In the genomic region with DNA sequence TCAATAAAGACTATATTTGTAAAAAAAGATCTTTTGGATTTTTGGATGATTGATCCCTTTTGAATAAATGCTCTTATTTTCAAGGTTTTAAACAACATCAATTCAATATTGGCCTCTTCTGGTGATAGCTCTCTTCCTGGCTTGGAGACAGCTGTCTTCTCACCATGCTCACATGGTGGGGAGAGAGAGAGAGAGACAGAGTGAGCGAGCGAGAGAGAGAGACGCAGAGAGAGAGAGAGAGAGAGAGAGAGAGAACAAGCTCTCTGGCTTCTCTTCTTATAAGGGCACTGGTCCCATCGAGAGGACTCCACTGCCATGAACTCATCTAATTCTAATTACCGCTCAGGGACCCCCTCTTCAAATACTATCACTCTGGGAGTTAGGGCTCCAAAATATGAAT, we compare ENCODE assay signal across 27 cellular contexts.
"Had no signal": no experiment of that assay in that cellular context is flagged by ENCODE, and none has a peak within 500 bp of the region (broad histone marks: within the 10 kb centered on the region; RNA-seq: fewer than 3 reads in every experiment).

No MANE protein-coding gene starts in this region.

- H3K27me3 ChIP-seq: esophagus muscularis mucosa, foreskin keratinocyte, gastroesophageal sphincter, heart right ventricle, neural progenitor cell, right atrium auricular region, suprapubic skin, vagina had no signal

- H3K36me3 ChIP-seq: esophagus muscularis mucosa, gastroesophageal sphincter, heart right ventricle, lower lobe of right lung, neural progenitor cell, prostate gland, right atrium auricular region, suprapubic skin, vagina had no signal

- H3K9me3 Mint-ChIP-seq: natural killer cell treated with Interleukin-12 subunit alpha and Interleukin-12 subunit beta and Interleukin-15 and Interleukin-18, amount 100 ng/mL, for 72 hours had no signal

- H3K4me3 ChIP-seq: coronary artery, esophagus muscularis mucosa, gastroesophageal sphincter, heart right ventricle, lower lobe of right lung, neural progenitor cell, prostate gland, right atrium auricular region, suprapubic skin, vagina had no signal

- H3K27ac Mint-ChIP-seq: naive B cell; natural killer cell treated with Interleukin-12 subunit alpha and Interleukin-12 subunit beta and Interleukin-15 and Interleukin-18, amount 100 ng/mL, for 72 hours; neural progenitor cell; stimulated activated naive CD8-positive, alpha-beta T cell treated with anti-CD3 and anti-CD28 coated beads, Interleukin-15, amount 100 ng/mL, for 72 hours had no signal

- H2AFZ ChIP-seq: neural progenitor cell had no signal

- H3K9me3 ChIP-seq: esophagus muscularis mucosa, gastroesophageal sphincter, lower lobe of right lung, prostate gland, right atrium auricular region, suprapubic skin, vagina had no signal

- H3K4me3 Mint-ChIP-seq: naive B cell; natural killer cell treated with Interleukin-12 subunit alpha and Interleukin-12 subunit beta and Interleukin-15 and Interleukin-18, amount 100 ng/mL, for 72 hours; neural progenitor cell; stimulated activated naive CD8-positive, alpha-beta T cell treated with anti-CD3 and anti-CD28 coated beads, Interleukin-15, amount 100 ng/mL, for 72 hours had no signal

- H3K27me3 Mint-ChIP-seq: natural killer cell treated with Interleukin-12 subunit alpha and Interleukin-12 subunit beta and Interleukin-15 and Interleukin-18, amount 100 ng/mL, for 72 hours had no signal

- DNase-seq: dermis blood vessel endothelial cell; effector memory CD4-positive, alpha-beta T cell; foreskin keratinocyte; heart right ventricle; hippocampal formation; kidney glomerular epithelial cell; left colon; left ventricle myocardium superior; lower lobe of right lung; naive B cell; nucleus accumbens; small intestine; stimulated activated CD4-positive, alpha-beta T cell treated with anti-CD3 and anti-CD28 coated beads, Interleukin-15, amount 100 ng/mL, for 24 hours; stimulated activated CD4-positive, alpha-beta T cell treated with anti-CD3 and anti-CD28 coated beads, Interleukin-4, amount 100 ng/mL, for 1 hour; stimulated activated CD8-positive, alpha-beta memory T cell treated with anti-CD3 and anti-CD28 coated beads, Interleukin-4, amount 100 ng/mL, for 48 hours; stimulated activated naive CD4-positive, alpha-beta T cell; stimulated activated naive CD8-positive, alpha-beta T cell treated with anti-CD3 and anti-CD28 coated beads, Interleukin-15, amount 100 ng/mL, for 72 hours; trophoblast cell had no signal

- H3K4me1 ChIP-seq: esophagus muscularis mucosa, foreskin keratinocyte, gastroesophageal sphincter, lower lobe of right lung, neural progenitor cell, prostate gland, right atrium auricular region, suprapubic skin, vagina had no signal

- H3K27ac ChIP-seq: coronary artery, esophagus muscularis mucosa, foreskin keratinocyte, gastroesophageal sphincter, heart right ventricle, lower lobe of right lung, neural progenitor cell, prostate gland, right atrium auricular region, suprapubic skin, vagina had no signal

- H3K36me3 Mint-ChIP-seq: naive B cell; natural killer cell treated with Interleukin-12 subunit alpha and Interleukin-12 subunit beta and Interleukin-15 and Interleukin-18, amount 100 ng/mL, for 72 hours; neural progenitor cell had no signal

- H3K4me1 Mint-ChIP-seq: naive B cell; stimulated activated naive CD8-positive, alpha-beta T cell treated with anti-CD3 and anti-CD28 coated beads, Interleukin-15, amount 100 ng/mL, for 72 hours had no signal

- H3K4me2 ChIP-seq: neural progenitor cell had no signal

- H3K9ac ChIP-seq: neural progenitor cell had no signal

- ATAC-seq: foreskin keratinocyte; gastroesophageal sphincter; heart right ventricle; left colon; left ventricle myocardium superior; lower lobe of right lung; natural killer cell treated with Interleukin-12 subunit alpha and Interleukin-12 subunit beta and Interleukin-15 and Interleukin-18, amount 100 ng/mL, for 72 hours; stimulated activated naive CD8-positive, alpha-beta T cell treated with anti-CD3 and anti-CD28 coated beads, Interleukin-15, amount 100 ng/mL, for 72 hours had no signal
